In the genomic region with DNA sequence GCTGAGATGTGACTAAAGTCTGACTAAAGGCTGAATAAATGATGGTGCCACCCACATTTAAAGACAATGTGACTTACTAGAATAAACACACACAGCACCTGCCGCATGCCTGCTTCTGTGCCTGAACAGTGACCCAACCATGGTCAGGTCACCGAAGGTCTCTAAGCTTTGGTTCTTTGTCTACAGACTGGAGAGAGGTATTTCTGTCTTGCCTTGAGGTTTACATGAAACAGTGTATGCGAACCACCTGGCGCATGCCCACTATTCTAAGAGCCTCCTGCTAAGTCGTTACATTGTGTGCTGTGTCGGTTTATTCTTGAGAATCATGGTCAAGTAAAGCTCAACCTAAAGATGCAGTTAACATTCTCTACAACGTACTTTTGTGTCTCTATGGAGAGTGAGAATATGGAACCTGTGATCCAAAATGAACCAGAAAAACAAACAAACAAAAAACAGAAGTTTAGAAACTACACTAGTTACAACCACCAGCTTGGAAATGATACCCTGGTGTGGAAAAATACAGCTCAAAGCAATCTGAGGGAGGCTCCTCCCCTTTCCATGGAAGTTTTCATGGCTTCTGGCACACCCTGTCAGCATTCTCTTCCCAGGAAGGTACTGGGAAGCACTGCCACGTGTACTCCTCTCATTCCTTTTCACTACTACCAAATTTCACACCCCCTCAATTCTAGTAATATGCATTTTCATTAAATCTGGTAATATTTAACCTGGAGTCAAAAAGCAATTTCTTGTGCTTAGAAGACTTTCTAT, we compare ENCODE assay signal across 10 cellular contexts. TPM values are rescaled to one million over a fixed set of nuclear protein-coding genes. Genes with fewer than 3 reads are reported as not detected.
DNase-seq lines count a peak whose midpoint lies in the region; ATAC-seq and TF ChIP-seq lines count a peak whose summit lies in the region.
"Had no signal": no experiment of that assay in that cellular context is flagged by ENCODE, and none has a peak within 500 bp of the region (broad histone marks: within the 10 kb centered on the region; RNA-seq: fewer than 3 reads in every experiment).

No MANE protein-coding gene starts in this region.

- ATAC-seq in GM19035 (IDR thresholded peaks at IDR 0.05; ENCODE audit: unreplicated experiment) = peak; percentile 7

- H3K36me3 ChIP-seq in BLaER1 treated with 17β-estradiol and CSF1 and Interleukin-3, amounts not matched to agents 10 nM and 100 nM = peaks cover 0 to 10% (median 0%) of the 10 kb centered on the region in 11 experiments; a peak in 3 of 22 replicates
- no peaks in the 10 kb centered on the region for H3K36me3 ChIP-seq in Peyer's patch

- peaks cover 65 to 79% (median 72%) of the 10 kb centered on the region in 10 experiments for H3K4me1 ChIP-seq in BLaER1 treated with 17β-estradiol and CSF1 and Interleukin-3, amounts not matched to agents 10 nM and 100 nM
- H3K4me1 ChIP-seq in Peyer's patch = peaks cover 2 to 35% (median 28%) of the 10 kb centered on the region in 4 donors

- CTCF ChIA-PET in RWPE1 (lab: Yijun Ruan, JAX) = interaction anchor here (0.6 to 0.9 kb wide), 3 partner anchors 10 to 543 kb away, joined by 3 read pairs; no protein-coding TSS in a partner anchor

- TF ChIP-seq POLR2A in Peyer's patch (IDR thresholded peaks at IDR 0.05) = no peak

- peak overlapping the region; percentile 75 to 88 (median 81); a peak in 20 of 22 replicates for H3K9ac ChIP-seq in BLaER1 treated with 17β-estradiol and CSF1 and Interleukin-3, amounts not matched to agents 10 nM and 100 nM

- H3K9me3 ChIP-seq in BLaER1 treated with 17β-estradiol and CSF1 and Interleukin-3, amounts not matched to agents 10 nM and 100 nM (replicated peaks in 1 of 11) = peaks cover 0 to 8% (median 0%) of the 10 kb centered on the region in 11 experiments; a peak in 3 of 22 replicates
- no peaks in the 10 kb centered on the region for H3K9me3 ChIP-seq in Peyer's patch
- H3K9me3 ChIP-seq: SJSA1 had no signal

- POLR2A ChIA-PET in RWPE1 (lab: Yijun Ruan, JAX; ENCODE audit: low non-redundant PET) = no interaction called here

- DNase-seq in Peyer's patch = no peak
- peak; percentile 36 for DNase-seq in islet precursor cell
- no peak for DNase-seq in RWPE1 (ENCODE audit: low spot score)
- DNase-seq in activated gamma-delta T cell treated with Interleukin-2 at 50 U/mL for 16 hours = no peak
- DNase-seq in NCI-H526 (lab: John Stamatoyannopoulos, UW) = no peak
- DNase-seq in cerebellar cortex (ENCODE audit: low spot score) = no peak

- no peaks in the 10 kb centered on the region for H3K27me3 ChIP-seq in BLaER1 treated with 17β-estradiol and CSF1 and Interleukin-3, amounts not matched to agents 10 nM and 100 nM
- H3K27me3 ChIP-seq in Peyer's patch = no peaks in the 10 kb centered on the region
- H3K27me3 ChIP-seq: SJSA1 had no signal

- peaks cover 0 to 12% (median 8%) of the 10 kb centered on the region in 11 experiments; a peak in 13 of 22 replicates for H4K20me1 ChIP-seq in BLaER1 treated with 17β-estradiol and CSF1 and Interleukin-3, amounts not matched to agents 10 nM and 100 nM

- peak overlapping the region; percentile 93 to 99 (median 95) for H3K27ac ChIP-seq in BLaER1 treated with 17β-estradiol and CSF1 and Interleukin-3, amounts not matched to agents 10 nM and 100 nM
- H3K27ac ChIP-seq in Peyer's patch (peak overlapping the region; percentile 64 to 78 (median 72)), RWPE1 (no peak overlapping the region)
- H3K27ac ChIP-seq: HL-60, SJSA1 had no signal

- peak overlapping the region in 1 of 10 experiments; percentile 20; a peak in 2 of 20 replicates for H3K4me3 ChIP-seq in BLaER1 treated with 17β-estradiol and CSF1 and Interleukin-3, amounts not matched to agents 10 nM and 100 nM
- H3K4me3 ChIP-seq in Peyer's patch = no peak overlapping the region
- H3K4me3 ChIP-seq: SJSA1 had no signal

- no peak for TF ChIP-seq CTCF in Peyer's patch (IDR thresholded peaks at IDR 0.05)
- TF ChIP-seq CTCF in RWPE1 (conservative IDR thresholded peaks at IDR 0.05; ENCODE audit: low read depth) = no peak

- H3K4me2 ChIP-seq in BLaER1 treated with 17β-estradiol and CSF1 and Interleukin-3, amounts not matched to agents 10 nM and 100 nM = peak overlapping the region; percentile 79 to 96 (median 93)

RNA-seq across cellular contexts. Expression of a gene that starts 40.0 kb away (rescaled TPM):
- total RNA-seq in Peyer's patch = 10 to 100 TPM; 63.9 to 79.2 (median 72.4) TPM
